Comparison of ENCODE assay signal across 9 cellular contexts in the genomic region with DNA sequence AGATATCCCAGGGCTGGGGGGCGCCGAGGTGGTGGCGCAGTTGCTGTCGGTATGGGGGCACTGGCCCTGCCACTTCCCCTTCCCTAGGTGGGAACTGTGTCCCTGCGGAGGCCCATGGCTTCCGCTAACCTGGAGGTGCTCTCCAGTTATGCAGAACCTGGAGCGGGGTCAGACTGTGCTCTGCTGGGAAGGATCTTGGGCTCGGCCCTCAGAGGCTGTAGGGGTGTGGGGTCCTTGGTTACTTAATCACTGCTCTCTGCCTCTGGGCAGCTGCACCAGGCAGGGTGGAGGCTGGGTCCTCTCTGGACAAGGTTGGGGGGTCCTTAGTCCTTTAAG. TPM values are rescaled to one million over a fixed set of nuclear protein-coding genes. Genes with fewer than 3 reads are reported as not detected.
A peak's percentile ranks its signal among the peaks of the same experiment; 100 is the strongest.
DNase-seq lines count a peak whose midpoint lies in the region; ATAC-seq and TF ChIP-seq lines count a peak whose summit lies in the region.
"Had no signal": no experiment of that assay in that cellular context is flagged by ENCODE, and none has a peak within 500 bp of the region (broad histone marks: within the 10 kb centered on the region; RNA-seq: fewer than 3 reads in every experiment).

No MANE protein-coding gene starts in this region.

- no peaks in the 10 kb centered on the region for H3K36me3 Mint-ChIP-seq in neural crest cell (ENCODE audit: low read depth)
- H3K36me3 Mint-ChIP-seq in activated CD4-positive, alpha-beta memory T cell treated with anti-CD3 and anti-CD28 coated beads, Interleukin-2, amount 10 ng/mL, durations not matched to agents 7 days and 5 days (ENCODE audit: low read depth) = peaks cover 4% of the 10 kb centered on the region

- TF ChIP-seq CTCF in epithelial cell of esophagus (IDR thresholded peaks at IDR 0.05; ENCODE audit: insufficient read depth, low read depth, low read length, missing control alignments) = no peak
- TF ChIP-seq CTCF in neural crest cell (conservative IDR thresholded peaks at IDR 0.05) = no peak

- CTCF ChIA-PET in activated CD4-positive, alpha-beta memory T cell treated with anti-CD3 and anti-CD28 coated beads, Interleukin-2, amount 10 ng/mL, durations not matched to agents 7 days and 5 days (lab: Charles Lee) = no interaction called here

- no peaks in the 10 kb centered on the region for H3K9me3 Mint-ChIP-seq in neural crest cell
- H3K9me3 Mint-ChIP-seq in activated CD4-positive, alpha-beta memory T cell treated with anti-CD3 and anti-CD28 coated beads, Interleukin-2, amount 10 ng/mL, durations not matched to agents 7 days and 5 days = no peaks in the 10 kb centered on the region

- no peaks in the 10 kb centered on the region for H3K9me3 ChIP-seq in NT2/D1 (ENCODE audit: insufficient read depth, low read length)

- H3K27me3 ChIP-seq in ACC112 (ENCODE audit: insufficient read depth, low read length) = no peaks in the 10 kb centered on the region
- no peaks in the 10 kb centered on the region for H3K27me3 ChIP-seq in NT2/D1 (ENCODE audit: insufficient read depth, insufficient read length)

- H3K27ac ChIP-seq in ACC112 (ENCODE audit: low read depth, low read length) = peak overlapping the region; percentile 78

- peaks cover 4% of the 10 kb centered on the region; the same call in 1 of the 2 replicates for H3K36me3 ChIP-seq in ACC112 (ENCODE audit: insufficient read depth, low read length)
- peaks cover 43% of the 10 kb centered on the region for H3K36me3 ChIP-seq in NT2/D1 (ENCODE audit: insufficient read depth, insufficient read length, low read length)

- ATAC-seq in HG03378 (IDR thresholded peaks at IDR 0.05; ENCODE audit: unreplicated experiment) = no peak

- H3K27me3 Mint-ChIP-seq in neural crest cell (ENCODE audit: low read depth) = no peaks in the 10 kb centered on the region
- no peaks in the 10 kb centered on the region for H3K27me3 Mint-ChIP-seq in activated CD4-positive, alpha-beta memory T cell treated with anti-CD3 and anti-CD28 coated beads, Interleukin-2, amount 10 ng/mL, durations not matched to agents 7 days and 5 days

- H3K4me3 ChIP-seq in ACC112 (ENCODE audit: low read depth, low read length) (peak overlapping the region; percentile 87), NT2/D1 (ENCODE audit: insufficient read length, low read depth) (no peak overlapping the region), epithelial cell of esophagus (ENCODE audit: low read length) (peak overlapping the region; percentile 10)

- peak overlapping the region; percentile 88 for H3K4me3 Mint-ChIP-seq in neural crest cell
- no peak overlapping the region for H3K4me3 Mint-ChIP-seq in activated CD4-positive, alpha-beta memory T cell treated with anti-CD3 and anti-CD28 coated beads, Interleukin-2, amount 10 ng/mL, durations not matched to agents 7 days and 5 days

- H3K27ac Mint-ChIP-seq in neural crest cell (ENCODE audit: unreplicated experiment) = no peak overlapping the region
- no peak overlapping the region for H3K27ac Mint-ChIP-seq in activated CD4-positive, alpha-beta memory T cell treated with anti-CD3 and anti-CD28 coated beads, Interleukin-2, amount 10 ng/mL, durations not matched to agents 7 days and 5 days

- H2AFZ ChIP-seq in ACC112 (ENCODE audit: low read length, unreplicated experiment) = no peak overlapping the region

- POLR2A ChIA-PET in activated CD4-positive, alpha-beta memory T cell treated with anti-CD3 and anti-CD28 coated beads, Interleukin-2, amount 10 ng/mL, durations not matched to agents 7 days and 5 days (lab: Charles Lee) = no interaction called here

- H3K4me1 ChIP-seq in ACC112 (ENCODE audit: control insufficient read depth, insufficient read depth, low read length, unreplicated experiment) (peaks cover 48% of the 10 kb centered on the region), NT2/D1 (ENCODE audit: insufficient read depth, insufficient read length) (peaks cover 33% of the 10 kb centered on the region)

- H3K9ac ChIP-seq in NT2/D1 (ENCODE audit: insufficient read length, low read depth) = peak overlapping the region; percentile 50

- H3K79me2 ChIP-seq in ACC112 (ENCODE audit: control insufficient read depth, insufficient read depth, low read length, unreplicated experiment) = peaks cover 72% of the 10 kb centered on the region

- peaks cover 23% of the 10 kb centered on the region for H3K4me1 Mint-ChIP-seq in neural crest cell
- peaks cover 28% of the 10 kb centered on the region for H3K4me1 Mint-ChIP-seq in activated CD4-positive, alpha-beta memory T cell treated with anti-CD3 and anti-CD28 coated beads, Interleukin-2, amount 10 ng/mL, durations not matched to agents 7 days and 5 days

- DNase-seq in NT2/D1 (ENCODE audit: low read depth, low spot score) (no peak), epithelial cell of esophagus (ENCODE audit: low read depth) (no peak), neural crest cell (ENCODE audit: low read depth, low spot score) (no peak), NCI-H446 treated with DMSO at 0.1 percent for 48 hours (lab: John Stamatoyannopoulos, UW) (no peak)
- no peak for DNase-seq in activated CD4-positive, alpha-beta memory T cell treated with anti-CD3 and anti-CD28 coated beads, Interleukin-2, amount 10 ng/mL, durations not matched to agents 7 days and 5 days
- DNase-seq in stimulated activated CD4-positive, alpha-beta T cell treated with anti-CD3 and anti-CD28 coated beads, Interleukin-4, amount 100 ng/mL, for 1 hour = no peak
- DNase-seq: activated naive CD4-positive, alpha-beta T cell treated with anti-CD3 and anti-CD28 coated beads, Interleukin-2, amount 50 U/mL, for 16 hours had no signal

RNA-seq across cellular contexts. Expression of gene BRI3, which starts 2.4 kb away (rescaled TPM):
- 112 and 119 TPM in 2 replicates for total RNA-seq in neural crest cell
- total RNA-seq in activated CD4-positive, alpha-beta memory T cell treated with anti-CD3 and anti-CD28 coated beads, Interleukin-2, amount 10 ng/mL, durations not matched to agents 7 days and 5 days = 10 to 100 TPM; 49.4 to 49.9 TPM

RNA-seq across cellular contexts. Expression of gene TECPR1, which starts 31.8 kb away (rescaled TPM):
- 30.3 and 35.2 TPM in 2 replicates for total RNA-seq in neural crest cell
- total RNA-seq in activated CD4-positive, alpha-beta memory T cell treated with anti-CD3 and anti-CD28 coated beads, Interleukin-2, amount 10 ng/mL, durations not matched to agents 7 days and 5 days = 10 to 100 TPM; 63.9 to 69.4 TPM
